In the genomic region with DNA sequence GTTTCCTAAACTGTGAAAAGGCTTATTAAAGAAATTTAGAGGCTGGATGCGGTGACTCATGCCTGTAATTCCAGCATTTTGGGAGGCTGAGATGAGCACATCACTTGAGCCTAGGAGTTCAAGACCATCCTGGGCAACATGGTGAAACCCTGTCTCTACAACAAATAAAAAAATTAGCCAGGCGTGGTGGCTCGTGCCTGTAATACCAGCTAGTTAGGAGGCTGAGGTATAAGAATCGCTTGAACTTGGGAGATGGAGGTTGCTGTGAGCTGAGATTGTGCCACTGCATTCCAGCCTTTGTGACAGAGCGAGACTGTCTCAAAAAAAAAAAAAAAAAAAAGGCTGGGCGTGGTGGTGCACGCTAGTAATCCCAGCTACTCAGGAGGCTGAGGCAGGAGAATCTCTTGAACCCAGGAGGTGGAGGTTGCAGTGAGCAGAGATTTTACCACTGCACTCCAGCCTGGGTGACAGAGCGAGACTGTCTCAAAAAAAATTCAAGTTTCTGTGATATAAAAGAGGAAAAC, we compare ENCODE assay signal across 8 cellular contexts. TPM values are rescaled to one million over a fixed set of nuclear protein-coding genes. Genes with fewer than 3 reads are reported as not detected.
DNase-seq lines count a peak whose midpoint lies in the region; ATAC-seq and TF ChIP-seq lines count a peak whose summit lies in the region.
"Not testable (repeated sequence)": the region's sequence is repeated elsewhere in the genome, so short reads cannot be mapped to it uniquely, and the experiment has no call there.

No MANE protein-coding gene starts in this region.

- not testable (repeated sequence) for H3K27ac Mint-ChIP-seq in CD8-positive, alpha-beta T cell; activated T-helper 17 cell treated with anti-CD3 and anti-CD28 coated beads, Interleukin-2, amount 50 U/mL, for 72 hours
- H3K27ac Mint-ChIP-seq in HFFc6, result peak overlapping the region; percentile 71

- not testable (repeated sequence) for H3K9me3 Mint-ChIP-seq in CD8-positive, alpha-beta T cell; HFFc6; activated T-helper 17 cell treated with anti-CD3 and anti-CD28 coated beads, Interleukin-2, amount 50 U/mL, for 72 hours

- H3K36me3 ChIP-seq in CD8-positive, alpha-beta T cell (ENCODE audit: insufficient read depth, low read length); mammary epithelial cell (ENCODE audit: insufficient read depth, low read length); mesendoderm (ENCODE audit: control insufficient read depth, insufficient read depth, low read length); smooth muscle cell (ENCODE audit: low read depth): not testable (repeated sequence)
- peaks cover 29% of the 10 kb centered on the region for H3K36me3 ChIP-seq in PC-3 (ENCODE audit: low read depth, low read length)

- H2BK15ac ChIP-seq in mesendoderm (replicated peaks; ENCODE audit: low read depth), result not testable (repeated sequence)

- H3K79me2 ChIP-seq in PC-3 (ENCODE audit: low read length) (peaks cover 100% of the 10 kb centered on the region), mammary epithelial cell (ENCODE audit: insufficient read depth, low read length) (peaks cover 100% of the 10 kb centered on the region), mesendoderm (ENCODE audit: control insufficient read depth, insufficient read depth, low read length) (peaks cover 96% of the 10 kb centered on the region), smooth muscle cell (ENCODE audit: low read depth) (peaks cover 97% of the 10 kb centered on the region)

- ATAC-seq in CD8-positive, alpha-beta T cell; PC-3; activated T-helper 17 cell treated with anti-CD3 and anti-CD28 coated beads, Interleukin-2, amount 50 U/mL, for 72 hours (replicated peaks): not testable (repeated sequence)

- H3K56ac ChIP-seq in mesendoderm (ENCODE audit: low read length), result peak overlapping the region; percentile 28

- not testable (repeated sequence) for H2AK5ac ChIP-seq in mesendoderm (ENCODE audit: low read length)

- not testable (repeated sequence) for H3K9me2 ChIP-seq in PC-3 (replicated peaks; ENCODE audit: low read length)

- not testable (repeated sequence) for H3K9ac ChIP-seq in PC-3 (ENCODE audit: low read length); mammary epithelial cell (ENCODE audit: insufficient read depth, low read length); mesendoderm (ENCODE audit: low read length); smooth muscle cell (ENCODE audit: low read depth)

- not testable (repeated sequence) for H3K27me3 Mint-ChIP-seq in CD8-positive, alpha-beta T cell (ENCODE audit: low read depth); HFFc6 (ENCODE audit: insufficient read depth); activated T-helper 17 cell treated with anti-CD3 and anti-CD28 coated beads, Interleukin-2, amount 50 U/mL, for 72 hours

- H3K4me3 Mint-ChIP-seq in CD8-positive, alpha-beta T cell, result peak overlapping the region; percentile 4
- peak overlapping the region; percentile 71 for H3K4me3 Mint-ChIP-seq in HFFc6
- H3K4me3 Mint-ChIP-seq in activated T-helper 17 cell treated with anti-CD3 and anti-CD28 coated beads, Interleukin-2, amount 50 U/mL, for 72 hours, result peak overlapping the region; percentile 57

- WGBS in mammary epithelial cell (ENCODE audit: low coverage, missing lambda C conversion rate), result 83% methylated on average over 7 of the region's 8 CpGs
- WGBS in mesendoderm (ENCODE audit: extremely low coverage, insufficient coverage, low lambda C conversion rate), result no CpG with 5 or more reads among the region's 8 CpGs
- 59% methylated on average over 8 of the region's 8 CpGs for WGBS in smooth muscle cell (ENCODE audit: low lambda C conversion rate)

- H3K27me3 ChIP-seq in CD8-positive, alpha-beta T cell (ENCODE audit: insufficient read depth, low read length); PC-3 (ENCODE audit: low read length); mammary epithelial cell (ENCODE audit: insufficient read depth, low read length); mesendoderm (ENCODE audit: insufficient read depth, low read length, poor library complexity); smooth muscle cell (ENCODE audit: low read depth): not testable (repeated sequence)

- DNase-seq in CD8-positive, alpha-beta T cell, result peak in 1 of 7 experiments; percentile 11
- DNase-seq in HFFc6; PC-3; mammary epithelial cell; mesendoderm; smooth muscle cell (lab: John Stamatoyannopoulos, UW; ENCODE audit: unreplicated experiment): not testable (repeated sequence)
- peak; percentile 20 for DNase-seq in fibroblast of pulmonary artery (ENCODE audit: low read depth)

- H3K4me3 ChIP-seq in CD8-positive, alpha-beta T cell (ENCODE audit: low read depth, low read length); mammary epithelial cell (replicated peaks in 1 of 3; ENCODE audit: insufficient read depth in 1 of 3, low read depth in 2 of 3, low read length in 3 of 3); fibroblast of pulmonary artery (replicated peaks; ENCODE audit: low read depth, low read length); mesendoderm (ENCODE audit: low read length); smooth muscle cell: not testable (repeated sequence)
- H3K4me3 ChIP-seq in PC-3 (ENCODE audit: low read length), result 0 out of 2 replicates have a peak overlapping the region, but pooled peaks have one; percentile 19

- not testable (repeated sequence) for H2BK120ac ChIP-seq in mesendoderm (ENCODE audit: low read depth, low read length)

- peaks cover 75% of the 10 kb centered on the region for H3K4me1 ChIP-seq in CD8-positive, alpha-beta T cell (ENCODE audit: insufficient read depth, low read length)
- H3K4me1 ChIP-seq in PC-3 (ENCODE audit: insufficient read depth, low read length) (peaks cover 35% of the 10 kb centered on the region), mammary epithelial cell (ENCODE audit: insufficient read depth, low read length) (peaks cover 25% of the 10 kb centered on the region), smooth muscle cell (ENCODE audit: low read depth) (peaks cover 19% of the 10 kb centered on the region)
- H3K4me1 ChIP-seq in mesendoderm (ENCODE audit: control insufficient read depth, low read depth, low read length), result not testable (repeated sequence)

- intact Hi-C loops in CD8-positive, alpha-beta T cell (cut with DNase I, micrococcal nuclease); PC-3 (cut with micrococcal nuclease); mammary epithelial cell (cut with micrococcal nuclease): not testable (repeated sequence)

- H3K79me1 ChIP-seq in mesendoderm (ENCODE audit: low read length), result not testable (repeated sequence)

- H4K20me1 ChIP-seq in PC-3 (ENCODE audit: low read length), result peaks cover 95% of the 10 kb centered on the region
- peaks cover 52% of the 10 kb centered on the region for H4K20me1 ChIP-seq in mammary epithelial cell (ENCODE audit: insufficient read depth, low read length)
- peaks cover 100% of the 10 kb centered on the region for H4K20me1 ChIP-seq in smooth muscle cell (ENCODE audit: low read depth)

- not testable (repeated sequence) for TF ChIP-seq CTCF in CD8-positive, alpha-beta T cell (IDR thresholded peaks at IDR 0.05); HFFc6 (IDR thresholded peaks at IDR 0.05); PC-3 (conservative IDR thresholded peaks at IDR 0.05; ENCODE audit: low read depth, low read length); mammary epithelial cell (conservative IDR thresholded peaks at IDR 0.05 in 1 of 2, IDR thresholded peaks at IDR 0.05 in 1 of 2; ENCODE audit: extremely low read depth in 1 of 2, insufficient read depth in 1 of 2, low read depth in 1 of 2, low read length in 2 of 2); fibroblast of pulmonary artery (IDR thresholded peaks at IDR 0.05; ENCODE audit: low read length, missing control alignments); smooth muscle cell (IDR thresholded peaks at IDR 0.05; ENCODE audit: borderline replicate concordance, insufficient read depth, poor library complexity, severe bottlenecking)

- H3K36me3 Mint-ChIP-seq in CD8-positive, alpha-beta T cell, result peaks cover 51% of the 10 kb centered on the region
- H3K36me3 Mint-ChIP-seq in HFFc6 (ENCODE audit: low read depth), result peaks cover 27% of the 10 kb centered on the region
- H3K36me3 Mint-ChIP-seq in activated T-helper 17 cell treated with anti-CD3 and anti-CD28 coated beads, Interleukin-2, amount 50 U/mL, for 72 hours (ENCODE audit: low read depth), result peaks cover 28% of the 10 kb centered on the region

- H3K4me2 ChIP-seq in PC-3 (ENCODE audit: low read length) (peak overlapping the region; percentile 25), mammary epithelial cell (ENCODE audit: insufficient read depth, low read depth, low read length) (peak overlapping the region; percentile 52), smooth muscle cell (peak overlapping the region; percentile 66)
- H3K4me2 ChIP-seq in mesendoderm (ENCODE audit: low read length), result not testable (repeated sequence)

- dilution Hi-C loops in mammary epithelial cell (cut with HindIII; ENCODE audit: low sequenced_read_pairs), result loop anchor here (5.0 kb wide), 1 partner anchor 66 kb away; no protein-coding TSS in a partner anchor

- H3K27ac ChIP-seq in CD8-positive, alpha-beta T cell (ENCODE audit: low read depth, low read length); mesendoderm (ENCODE audit: low read depth, low read length): not testable (repeated sequence)
- H3K27ac ChIP-seq in PC-3 (ENCODE audit: low read length) (peak overlapping the region; percentile 36), mammary epithelial cell (ENCODE audit: insufficient read depth, low read depth, low read length) (peak overlapping the region; percentile 32), smooth muscle cell (ENCODE audit: low read depth) (peak overlapping the region; percentile 83)

- POLR2A ChIA-PET in CD8-positive, alpha-beta T cell (lab: Charles Lee), result interaction anchor here (1.7 to 2.0 kb wide), 2 partner anchors 14 to 25 kb away, joined by 4 to 7 read pairs; partner anchors contain the start of gene YTHDF2
- POLR2A ChIA-PET in PC-3 (lab: Charles Lee; ENCODE audit: unreplicated experiment), result interaction anchor here (0.7 kb wide), 2 partner anchors 14 to 48 kb away, joined by 3 to 4 read pairs; partner anchors contain the start of gene YTHDF2

- BruUV-seq in PC-3 (replicated peaks; lab: Mats Ljungman, UMichigan); mammary epithelial cell (replicated peaks; lab: Mats Ljungman, UMichigan): not testable (repeated sequence)

- H3K18ac ChIP-seq in mesendoderm (ENCODE audit: low read length), result not testable (repeated sequence)

- not testable (repeated sequence) for H3K4ac ChIP-seq in mesendoderm (ENCODE audit: low read depth, low read length)

- not testable (repeated sequence) for H4K5ac ChIP-seq in mesendoderm (ENCODE audit: low read length)

- not testable (repeated sequence) for H2BK5ac ChIP-seq in mesendoderm (ENCODE audit: low read length)

- not testable (repeated sequence) for H3K23ac ChIP-seq in mesendoderm (ENCODE audit: low read length)

- H4K8ac ChIP-seq in mesendoderm (ENCODE audit: low read depth, low read length), result not testable (repeated sequence)

- H3K4me1 Mint-ChIP-seq in CD8-positive, alpha-beta T cell (ENCODE audit: low read depth), result peaks cover 67% of the 10 kb centered on the region
- peaks cover 58% of the 10 kb centered on the region for H3K4me1 Mint-ChIP-seq in HFFc6 (ENCODE audit: low read depth)
- H3K4me1 Mint-ChIP-seq in activated T-helper 17 cell treated with anti-CD3 and anti-CD28 coated beads, Interleukin-2, amount 50 U/mL, for 72 hours, result peaks cover 36% of the 10 kb centered on the region

- in situ Hi-C loops in mammary epithelial cell (cut with MboI; ENCODE audit: low sequenced_read_pairs in 2 of 2), result not testable (repeated sequence)

- not testable (repeated sequence) for H3K9me3 ChIP-seq in CD8-positive, alpha-beta T cell (ENCODE audit: low read length); PC-3 (ENCODE audit: low read length); mammary epithelial cell (replicated peaks; ENCODE audit: insufficient read depth, low read length); smooth muscle cell (replicated peaks; ENCODE audit: low read depth)

- CTCF ChIA-PET in CD8-positive, alpha-beta T cell (lab: Charles Lee), result interaction anchor here (0.8 to 2.1 kb wide), 3 partner anchors 14 to 126 kb away, joined by 3 to 5 read pairs (median 3); partner anchors contain the start of gene YTHDF2
- CTCF ChIA-PET in PC-3 (lab: Charles Lee), result interaction anchor here (0.8 kb wide), 1 partner anchor 14 kb away, joined by 12 read pairs; the partner anchor contains the start of gene YTHDF2
- CTCF ChIA-PET in mammary epithelial cell (lab: Charles Lee; ENCODE audit: low non-redundant PET), result not testable (repeated sequence)

- not testable (repeated sequence) for H3F3A ChIP-seq in PC-3 (ENCODE audit: low read length, unreplicated experiment)
- H3F3A ChIP-seq in smooth muscle cell (ENCODE audit: low read depth), result peaks cover 25% of the 10 kb centered on the region

- H2AFZ ChIP-seq in PC-3 (ENCODE audit: low read length); mammary epithelial cell (ENCODE audit: low read depth, low read length); smooth muscle cell (ENCODE audit: low read depth): not testable (repeated sequence)

RNA-seq across cellular contexts. Expression of gene YTHDF2, which starts 14.1 kb away (rescaled TPM):
- 100 to 1,000 TPM in 1 of 2 experiments, 10 to 100 TPM in 1; 95.3 to 101 TPM for total RNA-seq in CD8-positive, alpha-beta T cell
- 10 to 100 TPM; 66.9 to 88.2 (median 76.6) TPM for total RNA-seq in HFFc6 (2021; fragmentation: NEBNext Ultra II Directional; extraction: Animal tissue kit (Norgen Biotek cat#: 25700))
- 49.8 and 55.0 TPM in 2 replicates for total RNA-seq in PC-3 (2014; rRNA removed)
- total RNA-seq in activated T-helper 17 cell treated with anti-CD3 and anti-CD28 coated beads, Interleukin-2, amount 50 U/mL, for 72 hours, result 10 to 100 TPM; 60.1 to 74.9 TPM
- 10 to 100 TPM; 75.8 to 84.7 TPM for total RNA-seq in mammary epithelial cell
- 73.4 TPM for polyA plus RNA-seq in mammary epithelial cell
- 115 TPM for polyA minus RNA-seq in mammary epithelial cell
- polyA plus RNA-seq in mesendoderm (2013, experiment 1 of 2), result 126 TPM
- 126 TPM for polyA plus RNA-seq in mesendoderm (2013, experiment 2 of 2)
- total RNA-seq in smooth muscle cell, result 76.8 and 77.5 TPM in 2 replicates
- 68.4 and 79.1 TPM in 2 replicates for polyA plus RNA-seq in smooth muscle cell

Comparison
In these comparisons a context has a peak if more than half of its experiments do, and no peak if none do; other contexts are left out.
1. H3K4me3 Mint-ChIP-seq: peak in every context shown above with its lines; median percentile 71 in HFFc6; 57 in activated T-helper 17 cell treated with anti-CD3 and anti-CD28 coated beads, Interleukin-2, amount 50 U/mL, for 72 hours; 4 in CD8-positive, alpha-beta T cell.